In genomic region chr12:131357920-131358319, GRCh38 we compare ENCODE assay signal across 1 cellular context.
TF ChIP-seq lines count a peak whose summit lies in the region.

No MANE protein-coding gene starts in this region.

TF ChIP-seq in K562, 482 proteins besides CTCF, POLR2A, EP300 and RAD21 (continued from another document):
- TF ChIP-seq ARID4B (CRISPR knock-in tag; IDR thresholded peaks at IDR 0.05) (no peak), ZSCAN32 (CRISPR knock-in tag; IDR thresholded peaks at IDR 0.05) (no peak), HSF4 (CRISPR knock-in tag; IDR thresholded peaks at IDR 0.05; ENCODE audit: borderline replicate concordance) (no peak), CC2D1A (IDR thresholded peaks at IDR 0.05) (peak; percentile 40; the same call in 1 of the 2 replicates), ZNF79 (CRISPR knock-in tag; IDR thresholded peaks at IDR 0.05; ENCODE audit: low read depth) (no peak), XRCC3 (IDR thresholded peaks at IDR 0.05) (no peak), E2F3 (CRISPR knock-in tag; IDR thresholded peaks at IDR 0.05) (no peak), CBFB (CRISPR knock-in tag; IDR thresholded peaks at IDR 0.05) (no peak), ZNF121 (CRISPR knock-in tag; conservative IDR thresholded peaks at IDR 0.05) (no peak), CCNT2 (IDR thresholded peaks at IDR 0.05; ENCODE audit: borderline replicate concordance, extremely low read depth, insufficient read length, low read depth, low read length) (no peak), ATF7 (IDR thresholded peaks at IDR 0.05) (peak; percentile 27; the same call in 1 of the 2 replicates), STAT5A (IDR thresholded peaks at IDR 0.05; ENCODE audit: borderline replicate concordance, low read length) (no peak), L3MBTL2 (IDR thresholded peaks at IDR 0.05) (peak; percentile 78), ZNF165 (CRISPR knock-in tag; IDR thresholded peaks at IDR 0.05; ENCODE audit: borderline replicate concordance) (no peak), ZNF644 (tag; IDR thresholded peaks at IDR 0.05; ENCODE audit: low read depth) (no peak), ERF (CRISPR knock-in tag; IDR thresholded peaks at IDR 0.05) (no peak), SMAD4 (CRISPR knock-in tag; conservative IDR thresholded peaks at IDR 0.05) (peak; percentile 59), RBBP5 (IDR thresholded peaks at IDR 0.05; ENCODE audit: borderline replicate concordance, insufficient read depth, low read length, poor library complexity, severe bottlenecking) (no peak), ZFP1 (CRISPR knock-in tag; IDR thresholded peaks at IDR 0.05) (no peak), KDM5B (IDR thresholded peaks at IDR 0.05; ENCODE audit: insufficient replicate concordance, low read depth, low read length) (no peak), E2F4 (CRISPR knock-in tag; IDR thresholded peaks at IDR 0.05; ENCODE audit: low read depth) (no peak), CBX1 (IDR thresholded peaks at IDR 0.05; ENCODE audit: low read depth) (no peak)
- TF ChIP-seq, protein P1, sequence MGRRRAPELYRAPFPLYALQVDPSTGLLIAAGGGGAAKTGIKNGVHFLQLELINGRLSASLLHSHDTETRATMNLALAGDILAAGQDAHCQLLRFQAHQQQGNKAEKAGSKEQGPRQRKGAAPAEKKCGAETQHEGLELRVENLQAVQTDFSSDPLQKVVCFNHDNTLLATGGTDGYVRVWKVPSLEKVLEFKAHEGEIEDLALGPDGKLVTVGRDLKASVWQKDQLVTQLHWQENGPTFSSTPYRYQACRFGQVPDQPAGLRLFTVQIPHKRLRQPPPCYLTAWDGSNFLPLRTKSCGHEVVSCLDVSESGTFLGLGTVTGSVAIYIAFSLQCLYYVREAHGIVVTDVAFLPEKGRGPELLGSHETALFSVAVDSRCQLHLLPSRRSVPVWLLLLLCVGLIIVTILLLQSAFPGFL (CRISPR knock-in tag; IDR thresholded peaks at IDR 0.05) = no peak
- TF ChIP-seq, protein P2, sequence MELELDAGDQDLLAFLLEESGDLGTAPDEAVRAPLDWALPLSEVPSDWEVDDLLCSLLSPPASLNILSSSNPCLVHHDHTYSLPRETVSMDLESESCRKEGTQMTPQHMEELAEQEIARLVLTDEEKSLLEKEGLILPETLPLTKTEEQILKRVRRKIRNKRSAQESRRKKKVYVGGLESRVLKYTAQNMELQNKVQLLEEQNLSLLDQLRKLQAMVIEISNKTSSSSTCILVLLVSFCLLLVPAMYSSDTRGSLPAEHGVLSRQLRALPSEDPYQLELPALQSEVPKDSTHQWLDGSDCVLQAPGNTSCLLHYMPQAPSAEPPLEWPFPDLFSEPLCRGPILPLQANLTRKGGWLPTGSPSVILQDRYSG (tag; conservative IDR thresholded peaks at IDR 0.05; ENCODE audit: low read depth) = no peak
- TF ChIP-seq, protein P3, sequence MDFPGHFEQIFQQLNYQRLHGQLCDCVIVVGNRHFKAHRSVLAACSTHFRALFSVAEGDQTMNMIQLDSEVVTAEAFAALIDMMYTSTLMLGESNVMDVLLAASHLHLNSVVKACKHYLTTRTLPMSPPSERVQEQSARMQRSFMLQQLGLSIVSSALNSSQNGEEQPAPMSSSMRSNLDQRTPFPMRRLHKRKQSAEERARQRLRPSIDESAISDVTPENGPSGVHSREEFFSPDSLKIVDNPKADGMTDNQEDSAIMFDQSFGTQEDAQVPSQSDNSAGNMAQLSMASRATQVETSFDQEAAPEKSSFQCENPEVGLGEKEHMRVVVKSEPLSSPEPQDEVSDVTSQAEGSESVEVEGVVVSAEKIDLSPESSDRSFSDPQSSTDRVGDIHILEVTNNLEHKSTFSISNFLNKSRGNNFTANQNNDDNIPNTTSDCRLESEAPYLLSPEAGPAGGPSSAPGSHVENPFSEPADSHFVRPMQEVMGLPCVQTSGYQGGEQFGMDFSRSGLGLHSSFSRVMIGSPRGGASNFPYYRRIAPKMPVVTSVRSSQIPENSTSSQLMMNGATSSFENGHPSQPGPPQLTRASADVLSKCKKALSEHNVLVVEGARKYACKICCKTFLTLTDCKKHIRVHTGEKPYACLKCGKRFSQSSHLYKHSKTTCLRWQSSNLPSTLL (IDR thresholded peaks at IDR 0.05) = no peak
- TF ChIP-seq, protein P4, sequence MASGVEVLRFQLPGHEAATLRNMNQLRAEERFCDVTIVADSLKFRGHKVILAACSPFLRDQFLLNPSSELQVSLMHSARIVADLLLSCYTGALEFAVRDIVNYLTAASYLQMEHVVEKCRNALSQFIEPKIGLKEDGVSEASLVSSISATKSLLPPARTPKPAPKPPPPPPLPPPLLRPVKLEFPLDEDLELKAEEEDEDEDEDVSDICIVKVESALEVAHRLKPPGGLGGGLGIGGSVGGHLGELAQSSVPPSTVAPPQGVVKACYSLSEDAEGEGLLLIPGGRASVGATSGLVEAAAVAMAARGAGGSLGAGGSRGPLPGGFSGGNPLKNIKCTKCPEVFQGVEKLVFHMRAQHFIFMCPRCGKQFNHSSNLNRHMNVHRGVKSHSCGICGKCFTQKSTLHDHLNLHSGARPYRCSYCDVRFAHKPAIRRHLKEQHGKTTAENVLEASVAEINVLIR (CRISPR knock-in tag; IDR thresholded peaks at IDR 0.05) = no peak
